Comparison of ENCODE assay signal across 16 cellular contexts in genomic region chr2:17184512-17184911, GRCh38.
DNase-seq lines count a peak whose midpoint lies in the region; ATAC-seq, FAIRE-seq and TF ChIP-seq lines count a peak whose summit lies in the region.
"Had no signal": no experiment of that assay in that cellular context is flagged by ENCODE, and none has a peak within 500 bp of the region (broad histone marks: within the 10 kb centered on the region; RNA-seq: fewer than 3 reads in every experiment).

No MANE protein-coding gene starts in this region.

- no peaks in the 10 kb centered on the region for H3K36me3 ChIP-seq in neural progenitor cell
- H3K36me3 ChIP-seq: HAP-1 had no signal

- H3K4me3 ChIP-seq in neural progenitor cell: no peak overlapping the region
- H3K4me3 ChIP-seq: GM23338, HAP-1 had no signal

- H2AFZ ChIP-seq in neural progenitor cell (replicated peaks): peak overlapping the region; percentile 20
- H2AFZ ChIP-seq: GM23338 had no signal

- no peaks in the 10 kb centered on the region for H3K9me3 ChIP-seq in neural progenitor cell (ENCODE audit: low read depth)
- H3K9me3 ChIP-seq: HAP-1 had no signal

- no peak overlapping the region for H3K27ac ChIP-seq in neural progenitor cell

- no peaks in the 10 kb centered on the region for H3K4me1 ChIP-seq in neural progenitor cell
- H3K4me1 ChIP-seq: HAP-1 had no signal

- H3K9ac ChIP-seq in neural progenitor cell: no peak overlapping the region

- no peaks in the 10 kb centered on the region for H4K20me1 ChIP-seq in neural progenitor cell (ENCODE audit: low read depth)

- no peaks in the 10 kb centered on the region for H3K79me2 ChIP-seq in neural progenitor cell (ENCODE audit: low read depth)

- TF ChIP-seq POLR2A in H54 (IDR thresholded peaks at IDR 0.05; ENCODE audit: low read depth, low read length): no peak

- H3K27ac Mint-ChIP-seq in neural progenitor cell: no peak overlapping the region
- H3K27ac Mint-ChIP-seq in immature natural killer cell: no peak overlapping the region
- H3K27ac Mint-ChIP-seq: CD4-positive, alpha-beta memory T cell; GM23338 had no signal

- no peak overlapping the region for H3K4me3 Mint-ChIP-seq in neural progenitor cell
- no peak overlapping the region for H3K4me3 Mint-ChIP-seq in immature natural killer cell
- H3K4me3 Mint-ChIP-seq: CD4-positive, alpha-beta memory T cell; GM23338 had no signal

- H3K9me3 Mint-ChIP-seq in neural progenitor cell (no peaks in the 10 kb centered on the region), immature natural killer cell (peaks cover 0 to 12% (median 2%) of the 10 kb centered on the region in 6 donors)
- H3K9me3 Mint-ChIP-seq: GM23338 had no signal

- H3K27me3 ChIP-seq in neural progenitor cell: no peaks in the 10 kb centered on the region

- no peak for FAIRE-seq in H54 (lab: Jason Lieb, UNC)

- no peak for TF ChIP-seq CTCF in neural progenitor cell (IDR thresholded peaks at IDR 0.05)

- no peaks in the 10 kb centered on the region for H3K27me3 Mint-ChIP-seq in neural progenitor cell (ENCODE audit: insufficient read depth, low read depth)
- peaks cover 0 to 2% (median 0%) of the 10 kb centered on the region in 3 donors for H3K27me3 Mint-ChIP-seq in immature natural killer cell (ENCODE audit: low read depth in 3 of 3)
- H3K27me3 Mint-ChIP-seq: CD4-positive, alpha-beta memory T cell had no signal

- H3K36me3 Mint-ChIP-seq in neural progenitor cell (no peaks in the 10 kb centered on the region), immature natural killer cell (peaks cover 0 to 3% (median 0%) of the 10 kb centered on the region in 3 donors)
- H3K36me3 Mint-ChIP-seq: CD4-positive, alpha-beta memory T cell had no signal

- H3F3A ChIP-seq in neural progenitor cell (ENCODE audit: low read depth): no peaks in the 10 kb centered on the region

- peak; percentile 55 for ATAC-seq in GM21360 (IDR thresholded peaks at IDR 0.05; ENCODE audit: unreplicated experiment)
- ATAC-seq in HG02884 (IDR thresholded peaks at IDR 0.05; ENCODE audit: unreplicated experiment): peak; percentile 61
- ATAC-seq in HG03565 (IDR thresholded peaks at IDR 0.05; ENCODE audit: unreplicated experiment): peak; percentile 49
- ATAC-seq: GM23338 had no signal

- no peak overlapping the region for H3K4me2 ChIP-seq in neural progenitor cell
- H3K4me2 ChIP-seq: GM23338 had no signal

- DNase-seq in neural progenitor cell (ENCODE audit: low spot score) (no peak), H54 (ENCODE audit: insufficient read length, low spot score) (no peak), NCI-H345 treated with DMSO at 0.1 percent for 48 hours (lab: John Stamatoyannopoulos, UW; ENCODE audit: unreplicated experiment) (no peak), NCI-H526 (lab: John Stamatoyannopoulos, UW) (no peak), immature natural killer cell (no peak)
- DNase-seq: C1 segment of cervical spinal cord; Calu3; CD4-positive, alpha-beta memory T cell; COR-L47; DMS53; DMS79 treated with DMSO at 0.1 percent for 48 hours had no signal

- peaks cover 3% of the 10 kb centered on the region for H3K4me1 Mint-ChIP-seq in neural progenitor cell
- no peaks in the 10 kb centered on the region for H3K4me1 Mint-ChIP-seq in immature natural killer cell
- H3K4me1 Mint-ChIP-seq: CD4-positive, alpha-beta memory T cell; GM23338 had no signal
